8 cellular contexts compared by ENCODE assay signal in the genomic region with DNA sequence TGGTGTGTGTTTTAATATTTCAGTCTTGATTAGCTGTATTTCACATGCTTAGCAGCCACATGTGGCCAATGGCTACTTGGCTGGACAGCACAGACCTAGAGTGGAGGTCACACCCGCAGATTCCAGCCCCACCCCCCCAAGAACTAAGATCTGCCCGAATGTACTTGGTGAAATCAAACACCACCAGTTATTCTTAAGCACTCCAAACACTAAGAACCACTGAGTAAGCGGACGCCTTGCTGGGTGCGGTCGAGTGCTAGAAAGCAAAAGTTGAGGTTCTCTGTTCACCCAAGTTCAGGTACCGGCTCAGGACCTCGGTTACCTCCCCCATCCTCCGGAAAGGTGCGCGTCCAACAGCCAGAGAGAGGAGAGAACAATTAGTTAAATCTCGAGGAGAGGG. TPM values are rescaled to one million over a fixed set of nuclear protein-coding genes. Genes with fewer than 3 reads are reported as not detected.
DNase-seq lines count a peak whose midpoint lies in the region; ATAC-seq, FAIRE-seq and TF ChIP-seq lines count a peak whose summit lies in the region.
"Not testable (repeated sequence)": the region's sequence is repeated elsewhere in the genome, so short reads cannot be mapped to it uniquely, and the experiment has no call there.

No MANE protein-coding gene starts in this region.

- H3K4me1 Mint-ChIP-seq in activated CD8-positive, alpha-beta memory T cell treated with anti-CD3 and anti-CD28 coated beads, Interleukin-2, amount 10 ng/mL, durations not matched to agents 7 days and 5 days = peaks cover 36% of the 10 kb centered on the region

- H3K27ac ChIP-seq in OCI-LY7 (ENCODE audit: low read depth, low read length, poor library complexity, severe bottlenecking) = not testable (repeated sequence)
- peak overlapping the region in 1 of 2 donors; percentile 99 for H3K27ac ChIP-seq in mucosa of rectum (ENCODE audit: low read depth in 2 of 2, low read length in 2 of 2)
- peak overlapping the region in 18 of 21 experiments; percentile 30 to 99 (median 96) for H3K27ac ChIP-seq in skin epidermis

- peak overlapping the region; percentile 44 to 93 for H3K9ac ChIP-seq in mucosa of rectum (ENCODE audit: low read depth in 1 of 2, low read length in 2 of 2)

- ATAC-seq in activated CD8-positive, alpha-beta memory T cell treated with anti-CD3 and anti-CD28 coated beads, Interleukin-2, amount 10 ng/mL, durations not matched to agents 7 days and 5 days = not testable (repeated sequence)

- H2AFZ ChIP-seq in OCI-LY7 (ENCODE audit: low read length) = not testable (repeated sequence)

- intact Hi-C loops in OCI-LY7 (cut with micrococcal nuclease; ENCODE audit: unreplicated experiment) = not testable (repeated sequence)

- CTCF ChIA-PET in OCI-LY7 (lab: Charles Lee; ENCODE audit: unreplicated experiment) = not testable (repeated sequence)
- CTCF ChIA-PET in activated CD8-positive, alpha-beta memory T cell treated with anti-CD3 and anti-CD28 coated beads, Interleukin-2, amount 10 ng/mL, durations not matched to agents 7 days and 5 days (lab: Charles Lee) = interaction anchor here (0.8 kb wide), 1 partner anchor 16 kb away, joined by 4 read pairs; a partner anchor contains a TSS

- peak overlapping the region; percentile 78 for H3K4me2 ChIP-seq in OCI-LY7 (ENCODE audit: low read length)

- H3K4me3 ChIP-seq in OCI-LY7 (ENCODE audit: low read depth, low read length, poor library complexity, severe bottlenecking) (peak overlapping the region; percentile 80), bronchial epithelial cell (ENCODE audit: low read depth, low read length) (peak overlapping the region; percentile 71), mucosa of rectum (ENCODE audit: low read length in 2 of 2) (peak overlapping the region; percentile 91 to 96), skin epidermis (peak overlapping the region; percentile 71 to 99 (median 92))

- peak overlapping the region; percentile 93 for H3K4me3 Mint-ChIP-seq in activated CD8-positive, alpha-beta memory T cell treated with anti-CD3 and anti-CD28 coated beads, Interleukin-2, amount 10 ng/mL, durations not matched to agents 7 days and 5 days

- POLR2A ChIA-PET in OCI-LY7 (lab: Charles Lee) = not testable (repeated sequence)

- peak; percentile 12 for FAIRE-seq in GM18507 (lab: Jason Lieb, UNC)
- FAIRE-seq in bronchial epithelial cell (lab: Jason Lieb, UNC) = peak; percentile 91

- peaks cover 31% of the 10 kb centered on the region for H3K4me1 ChIP-seq in OCI-LY7 (ENCODE audit: insufficient read depth, low read length, poor library complexity, severe bottlenecking)
- H3K4me1 ChIP-seq in mucosa of rectum (ENCODE audit: control insufficient read depth in 2 of 2, insufficient read depth in 2 of 2, low read length in 2 of 2) = peaks cover 12 to 14% of the 10 kb centered on the region in 2 donors

- H3K79me2 ChIP-seq in OCI-LY7 (ENCODE audit: insufficient read depth, low read depth, low read length) = peaks cover 64% of the 10 kb centered on the region

- not testable (repeated sequence) for H3K9me3 Mint-ChIP-seq in activated CD8-positive, alpha-beta memory T cell treated with anti-CD3 and anti-CD28 coated beads, Interleukin-2, amount 10 ng/mL, durations not matched to agents 7 days and 5 days (ENCODE audit: low read depth)

- not testable (repeated sequence) for H3K27me3 ChIP-seq in bronchial epithelial cell (ENCODE audit: control insufficient read depth, insufficient read depth, low read length); mucosa of rectum (ENCODE audit: control insufficient read depth in 2 of 2, insufficient read depth in 2 of 2, low read length in 2 of 2)

- peaks cover 53% of the 10 kb centered on the region for H3K36me3 ChIP-seq in OCI-LY7 (ENCODE audit: insufficient read depth, low read length)
- H3K36me3 ChIP-seq in bronchial epithelial cell (ENCODE audit: control insufficient read depth, insufficient read depth, low read length) = peaks cover 22% of the 10 kb centered on the region
- peaks cover 13 to 24% of the 10 kb centered on the region in 2 donors for H3K36me3 ChIP-seq in mucosa of rectum (ENCODE audit: control insufficient read depth in 2 of 2, insufficient read depth in 2 of 2, low read length in 2 of 2)

- H3K9me2 ChIP-seq in OCI-LY7 (ENCODE audit: insufficient read depth, low read length) = not testable (repeated sequence)

- H3K27ac Mint-ChIP-seq in activated CD8-positive, alpha-beta memory T cell treated with anti-CD3 and anti-CD28 coated beads, Interleukin-2, amount 10 ng/mL, durations not matched to agents 7 days and 5 days = peak overlapping the region; percentile 97

- H4K20me1 ChIP-seq in OCI-LY7 (ENCODE audit: insufficient read depth, low read length) = peaks cover 29% of the 10 kb centered on the region

- BruUV-seq in OCI-LY7 (replicated peaks; lab: Mats Ljungman, UMichigan) = not testable (repeated sequence)

- peaks cover 40% of the 10 kb centered on the region for H3K36me3 Mint-ChIP-seq in activated CD8-positive, alpha-beta memory T cell treated with anti-CD3 and anti-CD28 coated beads, Interleukin-2, amount 10 ng/mL, durations not matched to agents 7 days and 5 days

- not testable (repeated sequence) for TF ChIP-seq CTCF in OCI-LY7 (conservative IDR thresholded peaks at IDR 0.05; ENCODE audit: low read length); bronchial epithelial cell (IDR thresholded peaks at IDR 0.05; ENCODE audit: insufficient read depth, low read length, severe bottlenecking)

- peak; percentile 39 for DNase-seq in A172 (ENCODE audit: low spot score)
- not testable (repeated sequence) for DNase-seq in GM18507 (ENCODE audit: extremely low spot score, insufficient read length, low read depth); OCI-LY7 (ENCODE audit: low spot score); bronchial epithelial cell (ENCODE audit: low read depth)
- DNase-seq in activated CD8-positive, alpha-beta memory T cell treated with anti-CD3 and anti-CD28 coated beads, Interleukin-2, amount 10 ng/mL, durations not matched to agents 7 days and 5 days = peak; percentile 58
- peak; percentile 25 for DNase-seq in glomerular visceral epithelial cell (ENCODE audit: extremely low spot score)

- not testable (repeated sequence) for H3K27me3 Mint-ChIP-seq in activated CD8-positive, alpha-beta memory T cell treated with anti-CD3 and anti-CD28 coated beads, Interleukin-2, amount 10 ng/mL, durations not matched to agents 7 days and 5 days

- H3K9me3 ChIP-seq in OCI-LY7 (ENCODE audit: low read length); mucosa of rectum (ENCODE audit: control insufficient read depth in 2 of 2, low read length in 2 of 2): not testable (repeated sequence)

RNA-seq across cellular contexts. Expression of a gene that starts 1.0 kb away (rescaled TPM):
- total RNA-seq in A172 (2014; rRNA removed; shearing (Covaris generic)) = 226 and 239 TPM in 2 replicates
- total RNA-seq in OCI-LY7 (2014; rRNA removed; shearing (Covaris generic)) = 211 and 225 TPM in 2 replicates
- total RNA-seq in OCI-LY7 (2022) = 323 and 339 TPM in 2 replicates
- total RNA-seq in activated CD8-positive, alpha-beta memory T cell treated with anti-CD3 and anti-CD28 coated beads, Interleukin-2, amount 10 ng/mL, durations not matched to agents 7 days and 5 days = 100 to 1,000 TPM; 310 to 324 TPM
- total RNA-seq in bronchial epithelial cell = 73.5 and 84.7 TPM in 2 replicates

RNA-seq across cellular contexts. Expression of a gene that starts 15.5 kb away (rescaled TPM):
- 50.6 and 73.8 TPM in 2 replicates for total RNA-seq in A172 (2014; rRNA removed; shearing (Covaris generic))
- total RNA-seq in OCI-LY7 (2014; rRNA removed; shearing (Covaris generic)) = 66.6 and 80.0 TPM in 2 replicates
- total RNA-seq in OCI-LY7 (2022) = 74.5 and 87.5 TPM in 2 replicates
- 10 to 100 TPM; 48.9 to 57.3 TPM for total RNA-seq in activated CD8-positive, alpha-beta memory T cell treated with anti-CD3 and anti-CD28 coated beads, Interleukin-2, amount 10 ng/mL, durations not matched to agents 7 days and 5 days
- total RNA-seq in bronchial epithelial cell = 87.8 and 140 TPM in 2 replicates

RNA-seq across cellular contexts. Expression of a gene that starts 30.6 kb away (rescaled TPM):
- 2.5 and 3.8 TPM in 2 replicates for total RNA-seq in A172 (2014; rRNA removed; shearing (Covaris generic))
- 6.6 and 6.9 TPM in 2 replicates for total RNA-seq in OCI-LY7 (2014; rRNA removed; shearing (Covaris generic))
- 8.4 and 9.8 TPM in 2 replicates for total RNA-seq in OCI-LY7 (2022)
- 1 to 10 TPM; 1.5 to 2.0 TPM for total RNA-seq in activated CD8-positive, alpha-beta memory T cell treated with anti-CD3 and anti-CD28 coated beads, Interleukin-2, amount 10 ng/mL, durations not matched to agents 7 days and 5 days
- total RNA-seq in bronchial epithelial cell = under 0.01 and 0.64 TPM in 2 replicates

RNA-seq across cellular contexts. Expression of a gene that starts 43.5 kb away (rescaled TPM):
- 27.0 and 29.9 TPM in 2 replicates for total RNA-seq in A172 (2014; rRNA removed; shearing (Covaris generic))
- total RNA-seq in OCI-LY7 (2014; rRNA removed; shearing (Covaris generic)) = 43.1 and 59.6 TPM in 2 replicates
- total RNA-seq in OCI-LY7 (2022) (35.3 and 42.3 TPM in 2 replicates), bronchial epithelial cell (26.6 and 34.4 TPM in 2 replicates)
- total RNA-seq in activated CD8-positive, alpha-beta memory T cell treated with anti-CD3 and anti-CD28 coated beads, Interleukin-2, amount 10 ng/mL, durations not matched to agents 7 days and 5 days = 10 to 100 TPM; 31.3 to 37.1 TPM

RNA-seq across cellular contexts. Expression of a gene that starts 52.2 kb away (rescaled TPM):
- 35.4 and 43.4 TPM in 2 replicates for total RNA-seq in A172 (2014; rRNA removed; shearing (Covaris generic))
- total RNA-seq in OCI-LY7 (2014; rRNA removed; shearing (Covaris generic)) = 44.2 TPM in 2 replicates
- total RNA-seq in OCI-LY7 (2022) (37.0 and 37.9 TPM in 2 replicates), bronchial epithelial cell (9.1 and 9.5 TPM in 2 replicates)
- 10 to 100 TPM; 29.8 to 34.8 TPM for total RNA-seq in activated CD8-positive, alpha-beta memory T cell treated with anti-CD3 and anti-CD28 coated beads, Interleukin-2, amount 10 ng/mL, durations not matched to agents 7 days and 5 days
